ENCODE assay signal across 8 cellular contexts in the genomic region with DNA sequence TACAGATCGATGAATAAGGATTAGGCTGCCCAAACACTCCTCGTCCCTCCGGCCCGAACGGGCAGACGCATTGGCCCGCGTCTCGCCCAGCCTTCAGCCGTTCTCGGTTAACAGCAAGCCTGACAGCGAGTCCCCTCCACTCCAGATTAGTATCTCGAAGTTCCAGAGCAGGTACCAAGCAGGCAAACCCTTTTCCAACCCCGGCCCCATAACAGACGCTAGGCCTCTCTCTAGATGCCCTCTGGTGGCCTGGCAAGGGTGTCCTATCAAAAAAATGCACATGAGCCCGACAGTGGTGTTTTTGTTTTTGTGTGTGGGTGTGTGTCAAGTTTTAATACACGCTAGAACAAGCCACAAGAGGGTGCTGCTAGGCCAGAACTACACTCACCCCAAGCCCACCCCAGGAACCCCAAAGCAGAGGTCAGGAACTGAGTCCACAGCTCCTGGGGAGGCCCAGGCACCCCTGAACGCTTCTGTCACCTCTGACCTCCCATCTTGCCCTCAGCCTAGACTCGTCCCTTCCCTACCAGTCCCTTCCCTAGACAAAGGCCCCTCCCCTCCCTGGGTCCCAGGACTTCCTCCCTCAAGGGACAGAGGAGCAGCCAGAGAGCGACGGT. TPM values are rescaled to one million over a fixed set of nuclear protein-coding genes. Genes with fewer than 3 reads are reported as not detected.
DNase-seq lines count a peak whose midpoint lies in the region; ATAC-seq and TF ChIP-seq lines count a peak whose summit lies in the region.

No MANE protein-coding gene starts in this region.

- H3K4me3 ChIP-seq in lung = peak overlapping the region; percentile 61

- 2 to 3% methylated on average over 21 of the region's 21 CpGs for WGBS in lung, 2 donors

- H3K9me3 ChIP-seq in lung (ENCODE audit: control insufficient read depth in 2 of 2, insufficient read depth in 1 of 2, low read length in 1 of 2) = no peaks in the 10 kb centered on the region

- peak overlapping the region; percentile 95 to 99 for H3K27ac ChIP-seq in lung (ENCODE audit: low read depth in 1 of 2, low read length in 1 of 2)

- DNase-seq in AG20443 (ENCODE audit: low spot score) (peak; percentile 77), NCI-H345 treated with DMSO at 0.1 percent for 48 hours (lab: John Stamatoyannopoulos, UW; ENCODE audit: unreplicated experiment) (peak; percentile 58), ecto neural progenitor cell (ENCODE audit: low spot score) (peak; percentile 78), lung (ENCODE audit: low spot score) (peak; percentile 78)
- DNase-seq in activated CD4-positive, alpha-beta T cell treated with anti-CD3 and anti-CD28 coated beads for 24 hours (ENCODE audit: low read depth in 2 of 2) = peak; percentile 50 to 58
- peak; percentile 51 for DNase-seq in stimulated activated CD8-positive, alpha-beta memory T cell treated with anti-CD3 and anti-CD28 coated beads, Interleukin-15, amount 100 ng/mL, for 1 hour (ENCODE audit: low read depth)

- H3K4me1 ChIP-seq in lung (ENCODE audit: control insufficient read depth in 2 of 2, insufficient read depth in 2 of 2, low read length in 2 of 2) = peaks cover 0 to 16% of the 10 kb centered on the region in 2 donors

- H3K36me3 ChIP-seq in lung (ENCODE audit: control insufficient read depth in 2 of 2, insufficient read depth in 2 of 2, low read length in 2 of 2) = peaks cover 12 to 24% of the 10 kb centered on the region in 2 donors

- H3K27me3 ChIP-seq in lung (ENCODE audit: control insufficient read depth, insufficient read depth) = no peaks in the 10 kb centered on the region

- peak; percentile 50 for TF ChIP-seq CTCF in lung (IDR thresholded peaks at IDR 0.05; ENCODE audit: control extremely low read depth, extremely low read depth)

- ATAC-seq in GM18861 (IDR thresholded peaks at IDR 0.05; ENCODE audit: unreplicated experiment) (peak; percentile 36), HG03108 (IDR thresholded peaks at IDR 0.05; ENCODE audit: unreplicated experiment) (peak; percentile 35), lung (ENCODE audit: insufficient read depth, low FRiP score) (peak; percentile 59)

RNA-seq across cellular contexts. Expression of a gene that starts 0.7 kb away (rescaled TPM):
- 100 to 1,000 TPM; 108 to 140 TPM for total RNA-seq in lung
- polyA plus RNA-seq in lung = 10 to 100 TPM; 51.2 to 80.2 TPM

RNA-seq across cellular contexts. Expression of a gene that starts 8.9 kb away (rescaled TPM):
- total RNA-seq in lung = 10 to 100 TPM; 34.7 to 53.3 TPM
- 10 to 100 TPM; 20.6 to 37.9 TPM for polyA plus RNA-seq in lung

RNA-seq across cellular contexts. Expression of a gene that starts 37.4 kb away (rescaled TPM):
- 10 to 100 TPM; 14.4 to 33.9 TPM for total RNA-seq in lung
- polyA plus RNA-seq in lung = 10 to 100 TPM; 16.8 to 36.4 TPM

Comparison
In these comparisons a context has a peak if more than half of its experiments do, and no peak if none do; other contexts are left out.
1. Peak in every context shown above with its lines: DNase-seq, ATAC-seq, H3K4me3 ChIP-seq and H3K27ac ChIP-seq.